In the genomic region with DNA sequence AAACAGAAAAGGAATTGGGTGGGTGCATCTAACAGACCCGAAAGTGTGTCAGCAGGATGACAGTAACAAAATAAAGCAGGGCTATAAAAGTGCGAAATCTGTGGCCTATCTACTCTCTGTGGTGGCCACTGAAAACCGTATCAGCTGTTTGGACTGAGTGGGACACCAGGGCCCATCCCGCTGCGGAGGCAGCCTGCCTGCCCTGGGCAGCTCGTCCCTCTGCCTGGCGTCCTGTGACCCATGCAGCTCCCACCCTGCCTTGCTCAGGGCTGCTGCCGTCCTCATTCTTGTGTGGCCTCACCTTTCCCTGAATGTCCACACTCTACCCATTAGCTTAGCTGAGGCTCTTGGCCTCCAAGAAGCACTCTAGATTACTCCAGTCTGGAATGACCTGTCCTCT, we compare ENCODE assay signal across 27 cellular contexts.
"Had no signal": no experiment of that assay in that cellular context is flagged by ENCODE, and none has a peak within 500 bp of the region (broad histone marks: within the 10 kb centered on the region; RNA-seq: fewer than 3 reads in every experiment).

No MANE protein-coding gene starts in this region.

- H3K36me3 ChIP-seq: uterus had no signal

- H3K27me3 Mint-ChIP-seq: naive B cell; stimulated activated memory B cell treated with anti-CD40 and anti-IgM and Interleukin-4, amounts not matched to agents 10 μg/mL and 1 μg/mL and 100 μg/mL, for 72 hours; stimulated activated naive CD8-positive, alpha-beta T cell treated with anti-CD3 and anti-CD28 coated beads, Interleukin-15, amount 100 ng/mL, for 72 hours; type B pancreatic cell had no signal

- H3K27ac ChIP-seq: hepatocyte, parathyroid adenoma, psoas muscle, right lobe of liver, tibial nerve, uterus had no signal

- DNase-seq: head of caudate nucleus; islet precursor cell; kidney glomerular epithelial cell; left cardiac atrium; mesendoderm; naive B cell; natural killer cell; nucleus accumbens; psoas muscle; stimulated activated CD4-positive, alpha-beta T cell treated with anti-CD3 and anti-CD28 coated beads, Interleukin-1b, Interleukin-23, amount 100 ng/mL, for 48 hours; stimulated activated CD4-positive, alpha-beta T cell treated with anti-CD3 and anti-CD28 coated beads, Interleukin-2, amount 100 ng/mL, for 48 hours; stimulated activated CD4-positive, alpha-beta T cell treated with anti-CD3 and anti-CD28 coated beads, Interleukin-4, amount 100 ng/mL, for 4 hours; stimulated activated CD8-positive, alpha-beta memory T cell treated with anti-CD3 and anti-CD28 coated beads, Interleukin-4, amount 100 ng/mL, for 48 hours; stimulated activated naive CD4-positive, alpha-beta T cell treated with Interleukin-2 at 50 U/mL for 16 hours; stimulated activated naive CD8-positive, alpha-beta T cell treated with anti-CD3 and anti-CD28 coated beads, Interleukin-15, amount 100 ng/mL, for 72 hours; substantia nigra; uterus had no signal

- H3K4me1 ChIP-seq: psoas muscle, uterus had no signal

- ATAC-seq: left cardiac atrium; left lobe of liver; natural killer cell; psoas muscle; right lobe of liver; stimulated activated memory B cell treated with anti-CD40 and anti-IgM and Interleukin-4, amounts not matched to agents 10 μg/mL and 1 μg/mL and 100 μg/mL, for 72 hours; stimulated activated naive CD8-positive, alpha-beta T cell treated with anti-CD3 and anti-CD28 coated beads, Interleukin-15, amount 100 ng/mL, for 72 hours had no signal

- H3K27me3 ChIP-seq: hepatocyte, right lobe of liver, tibial nerve, uterus had no signal

- H3K4me1 Mint-ChIP-seq: mesothelial cell of epicardium had no signal

- H3K4me3 ChIP-seq: hepatocyte, lung, psoas muscle, right lobe of liver, smooth muscle cell, tibial nerve, uterus had no signal

- H3K4me3 Mint-ChIP-seq: mesothelial cell of epicardium; naive B cell; natural killer cell; stimulated activated memory B cell treated with anti-CD40 and anti-IgM and Interleukin-4, amounts not matched to agents 10 μg/mL and 1 μg/mL and 100 μg/mL, for 72 hours; stimulated activated naive CD8-positive, alpha-beta T cell treated with anti-CD3 and anti-CD28 coated beads, Interleukin-15, amount 100 ng/mL, for 72 hours; type B pancreatic cell had no signal

- H3K27ac Mint-ChIP-seq: mesothelial cell of epicardium; naive B cell; natural killer cell; stimulated activated memory B cell treated with anti-CD40 and anti-IgM and Interleukin-4, amounts not matched to agents 10 μg/mL and 1 μg/mL and 100 μg/mL, for 72 hours; stimulated activated naive CD8-positive, alpha-beta T cell treated with anti-CD3 and anti-CD28 coated beads, Interleukin-15, amount 100 ng/mL, for 72 hours; type B pancreatic cell had no signal

- H3K9me3 ChIP-seq: psoas muscle, right lobe of liver, tibial nerve, uterus had no signal

- H3K9me3 Mint-ChIP-seq: mesothelial cell of epicardium; natural killer cell; stimulated activated memory B cell treated with anti-CD40 and anti-IgM and Interleukin-4, amounts not matched to agents 10 μg/mL and 1 μg/mL and 100 μg/mL, for 72 hours; stimulated activated naive CD8-positive, alpha-beta T cell treated with anti-CD3 and anti-CD28 coated beads, Interleukin-15, amount 100 ng/mL, for 72 hours; type B pancreatic cell had no signal
